Comparison of ENCODE assay signal across 28 cellular contexts in the genomic region with DNA sequence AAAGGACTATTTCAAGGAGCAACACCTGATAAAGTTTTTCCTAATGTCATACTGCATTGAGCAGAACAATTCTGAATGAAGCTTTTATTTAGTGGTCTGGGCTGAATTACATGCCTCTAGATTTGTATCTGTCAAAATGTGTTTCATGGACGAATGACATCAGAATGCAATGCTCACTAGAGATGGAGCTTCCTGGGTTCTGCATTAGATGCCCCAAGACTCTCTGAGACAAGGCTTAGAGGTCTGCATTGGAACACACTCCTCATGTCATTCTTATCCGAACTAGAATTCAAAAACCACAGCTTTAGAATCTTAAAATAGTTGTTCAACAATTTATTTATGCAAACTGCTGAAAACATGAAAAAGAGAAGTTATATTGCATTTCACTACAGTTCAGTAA.
DNase-seq lines count a peak whose midpoint lies in the region; ATAC-seq and TF ChIP-seq lines count a peak whose summit lies in the region.
"Had no signal": no experiment of that assay in that cellular context is flagged by ENCODE, and none has a peak within 500 bp of the region (broad histone marks: within the 10 kb centered on the region; RNA-seq: fewer than 3 reads in every experiment).

No MANE protein-coding gene starts in this region.

- no peak overlapping the region for H3K4me3 ChIP-seq in left ventricle myocardium inferior
- no peak overlapping the region for H3K4me3 ChIP-seq in CD8-positive, alpha-beta T cell (ENCODE audit: low read depth, low read length)
- H3K4me3 ChIP-seq: ascending aorta, lung, MG63, Peyer's patch, right lobe of liver, SJSA1, thoracic aorta had no signal

- DNase-seq in left ventricle myocardium inferior (no peak), Right ventricle myocardium superior (no peak), cerebellar cortex (ENCODE audit: low spot score) (peak; percentile 67), dermis blood vessel endothelial cell (no peak)
- DNase-seq in natural killer cell treated with Interleukin-12 subunit alpha and Interleukin-12 subunit beta and Interleukin-15 and Interleukin-18, amount 100 ng/mL, for 72 hours (ENCODE audit: low spot score): no peak
- DNase-seq in activated CD4-positive, alpha-beta T cell treated with anti-CD3 and anti-CD28 coated beads, Interleukin-2, amount 50 U/mL, for 4 hours: no peak
- no peak for DNase-seq in CD8-positive, alpha-beta T cell
- DNase-seq: activated CD4-positive, CD25-positive, alpha-beta regulatory T cell treated with anti-CD3 and anti-CD28 coated beads, Interleukin-2, amount 50 U/mL, for 72 hours; activated CD8-positive, alpha-beta T cell treated with anti-CD3 and anti-CD28 coated beads, Interleukin-2, amount 10 ng/mL, durations not matched to agents 7 days and 5 days; activated naive CD8-positive, alpha-beta T cell treated with anti-CD3 and anti-CD28 coated beads for 36 hours; activated T-cell treated with anti-CD3 and anti-CD28 coated beads for 4 hours; central memory CD4-positive, alpha-beta T cell; DMS53; H9; KBM-7; NCI-H1930; NCI-H526 treated with DMSO at 0.1 percent for 48 hours; Peyer's patch; right lobe of liver; stimulated activated naive CD4-positive, alpha-beta T cell had no signal

- H3K27ac Mint-ChIP-seq in natural killer cell treated with Interleukin-12 subunit alpha and Interleukin-12 subunit beta and Interleukin-15 and Interleukin-18, amount 100 ng/mL, for 72 hours: peak overlapping the region; percentile 50 to 64
- H3K27ac Mint-ChIP-seq in CD8-positive, alpha-beta T cell: no peak overlapping the region
- H3K27ac Mint-ChIP-seq: activated CD8-positive, alpha-beta T cell treated with anti-CD3 and anti-CD28 coated beads, Interleukin-2, amount 10 ng/mL, durations not matched to agents 7 days and 5 days; activated naive CD8-positive, alpha-beta T cell treated with anti-CD3 and anti-CD28 coated beads for 36 hours; H9; T-helper 1 cell treated with Interleukin-12 subunit alpha and Interleukin-12 subunit beta and Interleukin-4 antibody, amounts not matched to agents 30 μg/mL and 1 μg/mL, for 36 hours had no signal

- H3K4me1 Mint-ChIP-seq in natural killer cell treated with Interleukin-12 subunit alpha and Interleukin-12 subunit beta and Interleukin-15 and Interleukin-18, amount 100 ng/mL, for 72 hours (ENCODE audit: low read depth in 2 of 2): peaks cover 53 to 65% of the 10 kb centered on the region in 2 donors
- no peaks in the 10 kb centered on the region for H3K4me1 Mint-ChIP-seq in CD8-positive, alpha-beta T cell (ENCODE audit: low read depth)
- H3K4me1 Mint-ChIP-seq: activated naive CD8-positive, alpha-beta T cell treated with anti-CD3 and anti-CD28 coated beads for 36 hours; neural crest cell had no signal

- no peak for ATAC-seq in Right ventricle myocardium superior (ENCODE audit: poor library complexity)
- peak in 1 of 2 donors; percentile 11 for ATAC-seq in natural killer cell treated with Interleukin-12 subunit alpha and Interleukin-12 subunit beta and Interleukin-15 and Interleukin-18, amount 100 ng/mL, for 72 hours
- no peak for ATAC-seq in CD8-positive, alpha-beta T cell
- no peak for ATAC-seq in GM19351 (IDR thresholded peaks at IDR 0.05; ENCODE audit: unreplicated experiment)
- ATAC-seq: activated CD8-positive, alpha-beta T cell treated with anti-CD3 and anti-CD28 coated beads, Interleukin-2, amount 10 ng/mL, durations not matched to agents 7 days and 5 days had no signal

- H3K27me3 Mint-ChIP-seq in natural killer cell treated with Interleukin-12 subunit alpha and Interleukin-12 subunit beta and Interleukin-15 and Interleukin-18, amount 100 ng/mL, for 72 hours: no peaks in the 10 kb centered on the region
- no peaks in the 10 kb centered on the region for H3K27me3 Mint-ChIP-seq in CD8-positive, alpha-beta T cell (ENCODE audit: low read depth)

- intact Hi-C loops in left ventricle myocardium inferior (cut with micrococcal nuclease): no loop called here
- intact Hi-C loops in Right ventricle myocardium superior (cut with DNase I): no loop called here
- intact Hi-C loops in CD8-positive, alpha-beta T cell (cut with DNase I, micrococcal nuclease): no loop called here

- POLR2A ChIA-PET in CD8-positive, alpha-beta T cell (lab: Charles Lee): no interaction called here

- H3K9me3 Mint-ChIP-seq in natural killer cell treated with Interleukin-12 subunit alpha and Interleukin-12 subunit beta and Interleukin-15 and Interleukin-18, amount 100 ng/mL, for 72 hours: no peaks in the 10 kb centered on the region
- no peaks in the 10 kb centered on the region for H3K9me3 Mint-ChIP-seq in CD8-positive, alpha-beta T cell
- H3K9me3 Mint-ChIP-seq: activated naive CD8-positive, alpha-beta T cell treated with anti-CD3 and anti-CD28 coated beads for 36 hours; H9; neural crest cell; T-helper 1 cell treated with Interleukin-12 subunit alpha and Interleukin-12 subunit beta and Interleukin-4 antibody, amounts not matched to agents 30 μg/mL and 1 μg/mL, for 36 hours had no signal

- H3K9me3 ChIP-seq in left ventricle myocardium inferior (replicated peaks): no peaks in the 10 kb centered on the region
- H3K9me3 ChIP-seq in CD8-positive, alpha-beta T cell (ENCODE audit: low read length): no peaks in the 10 kb centered on the region
- H3K9me3 ChIP-seq: ascending aorta, MG63, Peyer's patch, right lobe of liver, SJSA1, thoracic aorta had no signal

- H3K4me3 Mint-ChIP-seq in natural killer cell treated with Interleukin-12 subunit alpha and Interleukin-12 subunit beta and Interleukin-15 and Interleukin-18, amount 100 ng/mL, for 72 hours: peak overlapping the region; percentile 31
- H3K4me3 Mint-ChIP-seq in CD8-positive, alpha-beta T cell: no peak overlapping the region
- H3K4me3 Mint-ChIP-seq: activated CD8-positive, alpha-beta T cell treated with anti-CD3 and anti-CD28 coated beads, Interleukin-2, amount 10 ng/mL, durations not matched to agents 7 days and 5 days; activated naive CD8-positive, alpha-beta T cell treated with anti-CD3 and anti-CD28 coated beads for 36 hours; H9; neural crest cell; T-helper 1 cell treated with Interleukin-12 subunit alpha and Interleukin-12 subunit beta and Interleukin-4 antibody, amounts not matched to agents 30 μg/mL and 1 μg/mL, for 36 hours had no signal

- peak overlapping the region; percentile 4 for H3K27ac ChIP-seq in left ventricle myocardium inferior (replicated peaks)
- no peak overlapping the region for H3K27ac ChIP-seq in CD8-positive, alpha-beta T cell (ENCODE audit: low read depth, low read length)
- H3K27ac ChIP-seq: ascending aorta, Peyer's patch, right lobe of liver, SJSA1, thoracic aorta had no signal

- H3K4me1 ChIP-seq in left ventricle myocardium inferior: peaks cover 32% of the 10 kb centered on the region
- no peaks in the 10 kb centered on the region for H3K4me1 ChIP-seq in CD8-positive, alpha-beta T cell (ENCODE audit: insufficient read depth, low read length)
- H3K4me1 ChIP-seq: ascending aorta, Peyer's patch had no signal

- no peak for TF ChIP-seq CTCF in left ventricle myocardium inferior (IDR thresholded peaks at IDR 0.05; ENCODE audit: borderline replicate concordance)
- no peak for TF ChIP-seq CTCF in CD8-positive, alpha-beta T cell (IDR thresholded peaks at IDR 0.05)

- no peaks in the 10 kb centered on the region for H3K27me3 ChIP-seq in left ventricle myocardium inferior (ENCODE audit: low read depth)
- H3K27me3 ChIP-seq in CD8-positive, alpha-beta T cell (ENCODE audit: insufficient read depth, low read length): no peaks in the 10 kb centered on the region
- H3K27me3 ChIP-seq: ascending aorta, MG63, Peyer's patch, right lobe of liver had no signal

- CTCF ChIA-PET in CD8-positive, alpha-beta T cell (lab: Charles Lee): interaction anchor here (0.7 kb wide), 1 partner anchor 25 kb away, joined by 3 read pairs; no protein-coding TSS in a partner anchor

- H3K36me3 Mint-ChIP-seq in natural killer cell treated with Interleukin-12 subunit alpha and Interleukin-12 subunit beta and Interleukin-15 and Interleukin-18, amount 100 ng/mL, for 72 hours: no peaks in the 10 kb centered on the region
- H3K36me3 Mint-ChIP-seq in CD8-positive, alpha-beta T cell: no peaks in the 10 kb centered on the region
- H3K36me3 Mint-ChIP-seq: activated naive CD8-positive, alpha-beta T cell treated with anti-CD3 and anti-CD28 coated beads for 36 hours had no signal

- no peaks in the 10 kb centered on the region for H3K36me3 ChIP-seq in left ventricle myocardium inferior
- no peaks in the 10 kb centered on the region for H3K36me3 ChIP-seq in CD8-positive, alpha-beta T cell (ENCODE audit: insufficient read depth, low read length)
- H3K36me3 ChIP-seq: ascending aorta, MG63, Peyer's patch, right lobe of liver, SJSA1, thoracic aorta had no signal
